In the genomic region with DNA sequence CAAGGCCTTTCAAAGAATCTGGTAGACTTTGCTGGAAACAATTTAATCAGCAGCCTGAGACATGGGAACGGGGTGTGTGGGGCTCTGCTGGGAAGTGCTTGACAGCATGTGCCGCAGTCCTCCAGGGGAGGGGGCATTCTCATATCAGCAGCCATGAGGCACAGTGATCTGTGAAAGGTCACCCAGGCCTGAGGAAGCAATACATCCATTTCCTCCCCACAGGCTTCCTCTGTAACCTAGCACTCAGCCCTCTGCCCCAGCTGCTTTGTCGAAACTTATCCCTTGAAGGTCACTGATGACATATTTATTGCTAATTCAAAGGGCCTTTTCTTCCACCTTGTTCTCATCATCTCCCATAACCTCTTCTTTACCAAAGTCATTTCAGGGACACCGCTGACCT, we compare ENCODE assay signal across 1 cellular context.
TF ChIP-seq lines count a peak whose summit lies in the region.

No MANE protein-coding gene starts in this region.

TF ChIP-seq in K562, 482 proteins besides CTCF, POLR2A, EP300 and RAD21 (continued from another document):
- TF ChIP-seq CHD7 (IDR thresholded peaks at IDR 0.05; ENCODE audit: low read depth, low read length): no peak
- no peak for TF ChIP-seq ZNF217 (CRISPR knock-in tag; IDR thresholded peaks at IDR 0.05)
- no peak for TF ChIP-seq HNRNPL (IDR thresholded peaks at IDR 0.05; ENCODE audit: low read depth, low read length)
- peak; percentile 40; the same call in 1 of the 2 replicates for TF ChIP-seq JUND (IDR thresholded peaks at IDR 0.05; ENCODE audit: borderline replicate concordance, low read depth, low read length)
- TF ChIP-seq JUND (tag; IDR thresholded peaks at IDR 0.05; ENCODE audit: borderline replicate concordance, low read depth, low read length): no peak; the same call in 2 of the 3 replicates
- TF ChIP-seq JUNB (CRISPR knock-in tag; conservative IDR thresholded peaks at IDR 0.05): no peak
- 0 out of 2 replicates have a peak, but pooled peaks have one; percentile 1 for TF ChIP-seq TAL1 (IDR thresholded peaks at IDR 0.05)
- no peak for TF ChIP-seq MTF1 (CRISPR knock-in tag; IDR thresholded peaks at IDR 0.05; ENCODE audit: borderline replicate concordance)
- TF ChIP-seq HDGF (IDR thresholded peaks at IDR 0.05): no peak
- TF ChIP-seq MED1 (CRISPR knock-in tag; IDR thresholded peaks at IDR 0.05; ENCODE audit: borderline replicate concordance): no peak
- TF ChIP-seq ZFX (CRISPR knock-in tag; IDR thresholded peaks at IDR 0.05): no peak
- TF ChIP-seq YY1 (IDR thresholded peaks at IDR 0.05; ENCODE audit: borderline replicate concordance in 1 of 3, control insufficient read depth in 1 of 3, extremely low read depth in 1 of 3, insufficient read depth in 3 of 3, insufficient read length in 1 of 3, insufficient replicate concordance in 2 of 3, low read depth in 1 of 3, low read length in 2 of 3): peak in 1 of 3 experiments; percentile 52
- TF ChIP-seq ETV5 (CRISPR knock-in tag; IDR thresholded peaks at IDR 0.05; ENCODE audit: low read depth): 0 out of 2 replicates have a peak, but pooled peaks have one; percentile 44
- no peak for TF ChIP-seq SREBF2 (CRISPR knock-in tag; IDR thresholded peaks at IDR 0.05)
- TF ChIP-seq OTX1 (CRISPR knock-in tag; IDR thresholded peaks at IDR 0.05): no peak
- no peak for TF ChIP-seq POLR2B (IDR thresholded peaks at IDR 0.05; ENCODE audit: low read depth, partially characterized antibody)
- TF ChIP-seq, protein P1, sequence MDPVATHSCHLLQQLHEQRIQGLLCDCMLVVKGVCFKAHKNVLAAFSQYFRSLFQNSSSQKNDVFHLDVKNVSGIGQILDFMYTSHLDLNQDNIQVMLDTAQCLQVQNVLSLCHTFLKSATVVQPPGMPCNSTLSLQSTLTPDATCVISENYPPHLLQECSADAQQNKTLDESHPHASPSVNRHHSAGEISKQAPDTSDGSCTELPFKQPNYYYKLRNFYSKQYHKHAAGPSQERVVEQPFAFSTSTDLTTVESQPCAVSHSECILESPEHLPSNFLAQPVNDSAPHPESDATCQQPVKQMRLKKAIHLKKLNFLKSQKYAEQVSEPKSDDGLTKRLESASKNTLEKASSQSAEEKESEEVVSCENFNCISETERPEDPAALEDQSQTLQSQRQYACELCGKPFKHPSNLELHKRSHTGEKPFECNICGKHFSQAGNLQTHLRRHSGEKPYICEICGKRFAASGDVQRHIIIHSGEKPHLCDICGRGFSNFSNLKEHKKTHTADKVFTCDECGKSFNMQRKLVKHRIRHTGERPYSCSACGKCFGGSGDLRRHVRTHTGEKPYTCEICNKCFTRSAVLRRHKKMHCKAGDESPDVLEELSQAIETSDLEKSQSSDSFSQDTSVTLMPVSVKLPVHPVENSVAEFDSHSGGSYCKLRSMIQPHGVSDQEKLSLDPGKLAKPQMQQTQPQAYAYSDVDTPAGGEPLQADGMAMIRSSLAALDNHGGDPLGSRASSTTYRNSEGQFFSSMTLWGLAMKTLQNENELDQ (CRISPR knock-in tag; IDR thresholded peaks at IDR 0.05; ENCODE audit: borderline replicate concordance): no peak
- TF ChIP-seq, protein P2, sequence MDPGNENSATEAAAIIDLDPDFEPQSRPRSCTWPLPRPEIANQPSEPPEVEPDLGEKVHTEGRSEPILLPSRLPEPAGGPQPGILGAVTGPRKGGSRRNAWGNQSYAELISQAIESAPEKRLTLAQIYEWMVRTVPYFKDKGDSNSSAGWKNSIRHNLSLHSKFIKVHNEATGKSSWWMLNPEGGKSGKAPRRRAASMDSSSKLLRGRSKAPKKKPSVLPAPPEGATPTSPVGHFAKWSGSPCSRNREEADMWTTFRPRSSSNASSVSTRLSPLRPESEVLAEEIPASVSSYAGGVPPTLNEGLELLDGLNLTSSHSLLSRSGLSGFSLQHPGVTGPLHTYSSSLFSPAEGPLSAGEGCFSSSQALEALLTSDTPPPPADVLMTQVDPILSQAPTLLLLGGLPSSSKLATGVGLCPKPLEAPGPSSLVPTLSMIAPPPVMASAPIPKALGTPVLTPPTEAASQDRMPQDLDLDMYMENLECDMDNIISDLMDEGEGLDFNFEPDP (CRISPR knock-in tag; IDR thresholded peaks at IDR 0.05): no peak
- peak; percentile 68; the same call in 1 of the 2 replicates for TF ChIP-seq DMBX1 (CRISPR knock-in tag; IDR thresholded peaks at IDR 0.05; ENCODE audit: borderline replicate concordance)
- peak; percentile 18; the same call in 1 of the 2 replicates for TF ChIP-seq LEF1 (IDR thresholded peaks at IDR 0.05)
- TF ChIP-seq LCOR (CRISPR knock-in tag; IDR thresholded peaks at IDR 0.05): peak; percentile 38; the same call in 1 of the 2 replicates
- no peak for TF ChIP-seq TAF15 (IDR thresholded peaks at IDR 0.05; ENCODE audit: low read depth, low read length)
- TF ChIP-seq ZNF695 (CRISPR knock-in tag; IDR thresholded peaks at IDR 0.05): no peak
- no peak for TF ChIP-seq TCF7L2 (IDR thresholded peaks at IDR 0.05; ENCODE audit: low read depth, low read length)
- TF ChIP-seq ETV1 (tag; conservative IDR thresholded peaks at IDR 0.05; ENCODE audit: low read depth): peak; percentile 53; the same call in 1 of the 2 replicates
